ENCODE assay signal across 24 cellular contexts in the genomic region with DNA sequence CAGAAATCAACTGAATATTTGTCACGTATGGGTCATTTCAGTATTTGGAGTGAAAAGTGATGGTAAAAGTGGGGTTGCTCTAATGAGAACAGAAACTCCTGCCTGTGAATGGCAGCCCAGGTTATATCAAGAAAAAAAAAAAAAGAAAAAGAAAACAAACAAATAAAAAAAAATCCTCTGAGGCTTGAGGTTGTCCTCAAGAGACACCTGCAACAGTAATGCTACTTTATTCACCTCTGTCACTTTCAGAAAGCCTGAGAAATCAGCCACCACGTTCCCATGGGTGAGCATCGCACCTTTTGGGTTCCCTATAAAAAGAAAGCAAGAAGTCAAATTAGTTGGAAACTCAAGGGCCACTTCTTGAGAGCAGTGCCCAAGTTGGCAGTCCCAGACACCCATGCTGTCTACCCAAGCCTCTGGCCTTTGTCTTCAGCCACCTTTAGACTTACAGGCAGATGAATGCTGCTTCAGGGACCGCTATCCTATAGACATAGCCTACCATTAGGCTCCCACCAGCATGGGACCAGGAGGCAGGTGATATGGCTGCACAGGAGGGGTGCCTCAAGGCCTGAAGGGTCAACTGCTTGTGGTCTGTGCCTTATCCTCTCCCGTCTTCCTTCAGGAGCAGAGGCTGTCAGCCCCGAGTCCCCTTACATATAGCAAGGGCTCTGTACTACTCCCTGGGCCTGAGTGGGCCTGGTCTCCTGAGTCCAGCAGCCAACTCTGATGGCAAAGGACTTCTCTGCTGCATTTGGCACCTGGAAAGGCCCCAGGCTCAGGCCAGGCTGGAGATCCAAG. TPM values are rescaled to one million over a fixed set of nuclear protein-coding genes. Genes with fewer than 3 reads are reported as not detected.
A peak's percentile ranks its signal among the peaks of the same experiment; 100 is the strongest.
DNase-seq lines count a peak whose midpoint lies in the region; ATAC-seq and TF ChIP-seq lines count a peak whose summit lies in the region.
"Had no signal": no experiment of that assay in that cellular context is flagged by ENCODE, and none has a peak within 500 bp of the region (broad histone marks: within the 10 kb centered on the region; RNA-seq: fewer than 3 reads in every experiment).

No MANE protein-coding gene starts in this region.

- TF ChIP-seq POLR2A in sigmoid colon (IDR thresholded peaks at IDR 0.05): no peak

- POLR2A ChIA-PET in activated CD8-positive, alpha-beta T cell treated with anti-CD3 and anti-CD28 coated beads for 36 hours (lab: Charles Lee): interaction anchor here (1.0 kb wide), 1 partner anchor 34 kb away, joined by 3 read pairs; no protein-coding TSS in a partner anchor
- POLR2A ChIA-PET in activated CD8-positive, alpha-beta T cell treated with anti-CD3 and anti-CD28 coated beads, Interleukin-2, amount 10 ng/mL, durations not matched to agents 7 days and 5 days (lab: Charles Lee): no interaction called here
- POLR2A ChIA-PET in activated CD4-positive, alpha-beta memory T cell treated with anti-CD3 and anti-CD28 coated beads, Interleukin-2, amount 10 ng/mL, durations not matched to agents 7 days and 5 days (lab: Charles Lee): no interaction called here

- no peak overlapping the region for H3K4me3 Mint-ChIP-seq in activated CD8-positive, alpha-beta T cell treated with anti-CD3 and anti-CD28 coated beads for 36 hours
- no peak overlapping the region for H3K4me3 Mint-ChIP-seq in activated CD8-positive, alpha-beta T cell treated with anti-CD3 and anti-CD28 coated beads, Interleukin-2, amount 10 ng/mL, durations not matched to agents 7 days and 5 days
- no peak overlapping the region for H3K4me3 Mint-ChIP-seq in activated CD4-positive, alpha-beta memory T cell treated with anti-CD3 and anti-CD28 coated beads, Interleukin-2, amount 10 ng/mL, durations not matched to agents 7 days and 5 days
- H3K4me3 Mint-ChIP-seq in HFFc6: no peak overlapping the region

- TF ChIP-seq EP300 in sigmoid colon (IDR thresholded peaks at IDR 0.05): no peak

- H3K4me1 ChIP-seq in ascending aorta (no peaks in the 10 kb centered on the region), sigmoid colon (no peaks in the 10 kb centered on the region)
- H3K4me1 ChIP-seq: lower lobe of right lung had no signal

- intact Hi-C loops in activated CD8-positive, alpha-beta T cell treated with anti-CD3 and anti-CD28 coated beads for 36 hours (cut with micrococcal nuclease): loop anchor here (10.0 kb wide), 1 partner anchor 78 kb away; no protein-coding TSS in a partner anchor
- intact Hi-C loops in ascending aorta (cut with DNase I) (no loop called here), sigmoid colon (cut with DNase I) (no loop called here)

- no peaks in the 10 kb centered on the region for H3K9me3 ChIP-seq in ascending aorta
- no peaks in the 10 kb centered on the region for H3K9me3 ChIP-seq in sigmoid colon
- H3K9me3 ChIP-seq: lower lobe of right lung had no signal

- no peak for DNase-seq in activated CD8-positive, alpha-beta T cell treated with anti-CD3 and anti-CD28 coated beads for 36 hours
- DNase-seq in activated CD8-positive, alpha-beta T cell treated with anti-CD3 and anti-CD28 coated beads, Interleukin-2, amount 10 ng/mL, durations not matched to agents 7 days and 5 days: no peak
- no peak for DNase-seq in ascending aorta (ENCODE audit: low spot score in 2 of 2)
- DNase-seq in sigmoid colon: peak; percentile 37
- DNase-seq in activated CD4-positive, alpha-beta memory T cell treated with anti-CD3 and anti-CD28 coated beads, Interleukin-2, amount 10 ng/mL, durations not matched to agents 7 days and 5 days: no peak
- DNase-seq in HFFc6: no peak
- DNase-seq: 8988T; amniotic stem cell; erythroblast; foreskin melanocyte; lower lobe of right lung; NCI-H1092 treated with DMSO at 0.1 percent for 48 hours; NCI-H2029; NK-92 treated with Interleukin-12 subunit alpha and Interleukin-12 subunit beta, amount 100 ng/mL, for 24 hours; stimulated activated CD4-positive, alpha-beta T cell treated with anti-CD3 and anti-CD28 coated beads, Interleukin-4, amount 100 ng/mL, for 1 hour had no signal

- H3K27me3 Mint-ChIP-seq in activated CD8-positive, alpha-beta T cell treated with anti-CD3 and anti-CD28 coated beads for 36 hours: no peaks in the 10 kb centered on the region
- H3K27me3 Mint-ChIP-seq in activated CD8-positive, alpha-beta T cell treated with anti-CD3 and anti-CD28 coated beads, Interleukin-2, amount 10 ng/mL, durations not matched to agents 7 days and 5 days (ENCODE audit: low read depth): peaks cover 11% of the 10 kb centered on the region
- no peaks in the 10 kb centered on the region for H3K27me3 Mint-ChIP-seq in activated CD4-positive, alpha-beta memory T cell treated with anti-CD3 and anti-CD28 coated beads, Interleukin-2, amount 10 ng/mL, durations not matched to agents 7 days and 5 days
- H3K27me3 Mint-ChIP-seq in HFFc6 (ENCODE audit: insufficient read depth): peaks cover 19% of the 10 kb centered on the region

- no peak for ATAC-seq in activated CD8-positive, alpha-beta T cell treated with anti-CD3 and anti-CD28 coated beads for 36 hours
- no peak for ATAC-seq in activated CD8-positive, alpha-beta T cell treated with anti-CD3 and anti-CD28 coated beads, Interleukin-2, amount 10 ng/mL, durations not matched to agents 7 days and 5 days
- ATAC-seq in GM18867 (IDR thresholded peaks at IDR 0.05; ENCODE audit: unreplicated experiment) (peak; percentile 58), HG02642 (IDR thresholded peaks at IDR 0.05; ENCODE audit: poor library complexity, unreplicated experiment) (no peak)
- ATAC-seq: lower lobe of right lung, Panc1 had no signal

- H3K4me1 Mint-ChIP-seq in activated CD8-positive, alpha-beta T cell treated with anti-CD3 and anti-CD28 coated beads for 36 hours (ENCODE audit: low read depth): peaks cover 51% of the 10 kb centered on the region
- H3K4me1 Mint-ChIP-seq in activated CD8-positive, alpha-beta T cell treated with anti-CD3 and anti-CD28 coated beads, Interleukin-2, amount 10 ng/mL, durations not matched to agents 7 days and 5 days (ENCODE audit: low read depth): peaks cover 38% of the 10 kb centered on the region
- peaks cover 26% of the 10 kb centered on the region for H3K4me1 Mint-ChIP-seq in activated CD4-positive, alpha-beta memory T cell treated with anti-CD3 and anti-CD28 coated beads, Interleukin-2, amount 10 ng/mL, durations not matched to agents 7 days and 5 days
- H3K4me1 Mint-ChIP-seq in HFFc6 (ENCODE audit: low read depth): peaks cover 8% of the 10 kb centered on the region; the same call in 1 of the 2 replicates

- H3K27me3 ChIP-seq in ascending aorta: no peaks in the 10 kb centered on the region
- no peaks in the 10 kb centered on the region for H3K27me3 ChIP-seq in sigmoid colon
- H3K27me3 ChIP-seq: hepatocyte had no signal

- no peaks in the 10 kb centered on the region for H3K9me3 Mint-ChIP-seq in activated CD8-positive, alpha-beta T cell treated with anti-CD3 and anti-CD28 coated beads for 36 hours
- H3K9me3 Mint-ChIP-seq in activated CD8-positive, alpha-beta T cell treated with anti-CD3 and anti-CD28 coated beads, Interleukin-2, amount 10 ng/mL, durations not matched to agents 7 days and 5 days (ENCODE audit: insufficient read depth): no peaks in the 10 kb centered on the region
- H3K9me3 Mint-ChIP-seq in activated CD4-positive, alpha-beta memory T cell treated with anti-CD3 and anti-CD28 coated beads, Interleukin-2, amount 10 ng/mL, durations not matched to agents 7 days and 5 days: no peaks in the 10 kb centered on the region
- no peaks in the 10 kb centered on the region for H3K9me3 Mint-ChIP-seq in HFFc6
- H3K9me3 Mint-ChIP-seq: activated T-helper 2 cell treated with anti-CD3 and anti-CD28 coated beads, Interferon-gamma antibody, Interleukin-2, Interleukin-4, amounts not matched to agents 10 μg/mL and 5 μg/mL and 100 μg/mL, durations not matched to agents 14 hours and 24 hours and 36 hours; T-helper 2 cell treated with Interferon-gamma antibody and Interleukin-4, amounts not matched to agents 5 μg/mL and 100 μg/mL, for 36 hours had no signal

- 92 to 94% methylated on average over 6 of the region's 6 CpGs for WGBS in sigmoid colon, 2 donors

- H3K27ac ChIP-seq in ascending aorta (peak overlapping the region; percentile 27 to 72), sigmoid colon (no peak overlapping the region)
- H3K27ac ChIP-seq: hepatocyte, lower lobe of right lung had no signal

- no peak for TF ChIP-seq CTCF in activated CD8-positive, alpha-beta T cell treated with anti-CD3 and anti-CD28 coated beads for 36 hours (IDR thresholded peaks at IDR 0.05)
- no peak for TF ChIP-seq CTCF in ascending aorta (IDR thresholded peaks at IDR 0.05)
- no peak for TF ChIP-seq CTCF in sigmoid colon (IDR thresholded peaks at IDR 0.05)
- TF ChIP-seq CTCF in HFFc6 (IDR thresholded peaks at IDR 0.05): no peak

- H3K4me3 ChIP-seq in ascending aorta: no peak overlapping the region
- H3K4me3 ChIP-seq in sigmoid colon: no peak overlapping the region
- H3K4me3 ChIP-seq: hepatocyte, lower lobe of right lung, smooth muscle cell had no signal

- H3K27ac Mint-ChIP-seq in activated CD8-positive, alpha-beta T cell treated with anti-CD3 and anti-CD28 coated beads for 36 hours: peak overlapping the region; percentile 24
- no peak overlapping the region for H3K27ac Mint-ChIP-seq in activated CD8-positive, alpha-beta T cell treated with anti-CD3 and anti-CD28 coated beads, Interleukin-2, amount 10 ng/mL, durations not matched to agents 7 days and 5 days
- H3K27ac Mint-ChIP-seq in activated CD4-positive, alpha-beta memory T cell treated with anti-CD3 and anti-CD28 coated beads, Interleukin-2, amount 10 ng/mL, durations not matched to agents 7 days and 5 days: no peak overlapping the region
- H3K27ac Mint-ChIP-seq in HFFc6: no peak overlapping the region
- H3K27ac Mint-ChIP-seq: activated T-helper 2 cell treated with anti-CD3 and anti-CD28 coated beads, Interferon-gamma antibody, Interleukin-2, Interleukin-4, amounts not matched to agents 10 μg/mL and 5 μg/mL and 100 μg/mL, durations not matched to agents 14 hours and 24 hours and 36 hours had no signal

- H3K36me3 Mint-ChIP-seq in activated CD8-positive, alpha-beta T cell treated with anti-CD3 and anti-CD28 coated beads for 36 hours (ENCODE audit: low read depth): peaks cover 1% of the 10 kb centered on the region
- H3K36me3 Mint-ChIP-seq in activated CD8-positive, alpha-beta T cell treated with anti-CD3 and anti-CD28 coated beads, Interleukin-2, amount 10 ng/mL, durations not matched to agents 7 days and 5 days (ENCODE audit: low read depth): peaks cover 6% of the 10 kb centered on the region
- no peaks in the 10 kb centered on the region for H3K36me3 Mint-ChIP-seq in activated CD4-positive, alpha-beta memory T cell treated with anti-CD3 and anti-CD28 coated beads, Interleukin-2, amount 10 ng/mL, durations not matched to agents 7 days and 5 days (ENCODE audit: low read depth)
- H3K36me3 Mint-ChIP-seq in HFFc6 (ENCODE audit: low read depth): no peaks in the 10 kb centered on the region

- CTCF ChIA-PET in activated CD8-positive, alpha-beta T cell treated with anti-CD3 and anti-CD28 coated beads for 36 hours (lab: Charles Lee): no interaction called here
- CTCF ChIA-PET in activated CD8-positive, alpha-beta T cell treated with anti-CD3 and anti-CD28 coated beads, Interleukin-2, amount 10 ng/mL, durations not matched to agents 7 days and 5 days (lab: Charles Lee): no interaction called here
- CTCF ChIA-PET in activated CD4-positive, alpha-beta memory T cell treated with anti-CD3 and anti-CD28 coated beads, Interleukin-2, amount 10 ng/mL, durations not matched to agents 7 days and 5 days (lab: Charles Lee): no interaction called here

- no peaks in the 10 kb centered on the region for H3K36me3 ChIP-seq in ascending aorta
- no peaks in the 10 kb centered on the region for H3K36me3 ChIP-seq in sigmoid colon
- H3K36me3 ChIP-seq: lower lobe of right lung had no signal

RNA-seq across cellular contexts. Expression of a gene that starts 31.1 kb away (rescaled TPM):
- total RNA-seq in activated CD8-positive, alpha-beta T cell treated with anti-CD3 and anti-CD28 coated beads for 36 hours: not detected
- not detected for total RNA-seq in activated CD8-positive, alpha-beta T cell treated with anti-CD3 and anti-CD28 coated beads, Interleukin-2, amount 10 ng/mL, durations not matched to agents 7 days and 5 days
- not detected for total RNA-seq in ascending aorta
- total RNA-seq in sigmoid colon: not detected
- polyA plus RNA-seq in sigmoid colon: under 1 TPM in 1 of 3 donors, not detected in 2; 0.31 TPM
- 1 to 10 TPM; 1.1 to 2.2 TPM for total RNA-seq in activated CD4-positive, alpha-beta memory T cell treated with anti-CD3 and anti-CD28 coated beads, Interleukin-2, amount 10 ng/mL, durations not matched to agents 7 days and 5 days
- total RNA-seq in HFFc6 (2021; fragmentation: NEBNext Ultra II Directional; extraction: Animal tissue kit (Norgen Biotek cat#: 25700)): not detected
- total RNA-seq: activated T-helper 2 cell treated with anti-CD3 and anti-CD28 coated beads, Interferon-gamma antibody, Interleukin-2, Interleukin-4, amounts not matched to agents 10 μg/mL and 5 μg/mL and 100 μg/mL, durations not matched to agents 14 hours and 24 hours and 36 hours; hepatocyte; lower lobe of right lung; NCI-H460; SK-MEL-5; smooth muscle cell had no signal
- polyA plus RNA-seq: hepatocyte, smooth muscle cell had no signal

RNA-seq across cellular contexts. Expression of a gene that starts 34.8 kb away (rescaled TPM):
- total RNA-seq in activated CD8-positive, alpha-beta T cell treated with anti-CD3 and anti-CD28 coated beads for 36 hours: 1 to 10 TPM; 3.3 to 4.7 TPM
- total RNA-seq in activated CD8-positive, alpha-beta T cell treated with anti-CD3 and anti-CD28 coated beads, Interleukin-2, amount 10 ng/mL, durations not matched to agents 7 days and 5 days: 10 to 100 TPM; 20.8 to 21.5 TPM
- total RNA-seq in ascending aorta: 7.6 TPM
- 1 to 10 TPM in 2 of 4 donors, under 1 TPM in 2; 0.16 to 2.2 (median 1.2) TPM for total RNA-seq in sigmoid colon
- 1 to 10 TPM in 1 of 3 donors, not detected in 2; 5.5 TPM for polyA plus RNA-seq in sigmoid colon
- 10 to 100 TPM; 10.6 to 11.5 TPM for total RNA-seq in activated CD4-positive, alpha-beta memory T cell treated with anti-CD3 and anti-CD28 coated beads, Interleukin-2, amount 10 ng/mL, durations not matched to agents 7 days and 5 days
- not detected for total RNA-seq in HFFc6 (2021; fragmentation: NEBNext Ultra II Directional; extraction: Animal tissue kit (Norgen Biotek cat#: 25700))
- total RNA-seq: smooth muscle cell had no signal
- polyA plus RNA-seq: smooth muscle cell had no signal

Comparison
In these comparisons a context has a peak if more than half of its experiments do, and no peak if none do; other contexts are left out.
1. H3K27ac ChIP-seq: peak in ascending aorta (2 of 2); none in sigmoid colon (0 of 4).